ENCODE assay signal across 8 cellular contexts in genomic region chr21:46153259-46154154, GRCh38. TPM values are rescaled to one million over a fixed set of nuclear protein-coding genes. Genes with fewer than 3 reads are reported as not detected.
DNase-seq lines count a peak whose midpoint lies in the region; ATAC-seq and TF ChIP-seq lines count a peak whose summit lies in the region.

No MANE protein-coding gene starts in this region.

- H3K27ac ChIP-seq in PC-9 = no peak overlapping the region
- H3K27ac ChIP-seq in right cardiac atrium (ENCODE audit: low read length) = no peak overlapping the region

- H2AFZ ChIP-seq in PC-9 = no peak overlapping the region

- H3K79me2 ChIP-seq in PC-9 (ENCODE audit: low read depth) = no peaks in the 10 kb centered on the region

- peak; percentile 51 to 59 for ATAC-seq in right cardiac atrium
- ATAC-seq in GM19467 (IDR thresholded peaks at IDR 0.05; ENCODE audit: unreplicated experiment) = no peak
- ATAC-seq in HG03039 (IDR thresholded peaks at IDR 0.05; ENCODE audit: unreplicated experiment) = no peak

- H3K9ac ChIP-seq in adipocyte (ENCODE audit: low read length) = peak overlapping the region; percentile 79

- no peaks in the 10 kb centered on the region for H3K27me3 ChIP-seq in PC-9 (ENCODE audit: insufficient read depth, low read depth)
- no peaks in the 10 kb centered on the region for H3K27me3 ChIP-seq in adipocyte (replicated peaks; ENCODE audit: control insufficient read depth, insufficient read depth, low read length)
- H3K27me3 ChIP-seq in right cardiac atrium (ENCODE audit: control insufficient read depth, insufficient read depth) = no peaks in the 10 kb centered on the region

- H3K36me3 ChIP-seq in PC-9 (ENCODE audit: low read depth) (no peaks in the 10 kb centered on the region), adipocyte (ENCODE audit: control insufficient read depth, insufficient read depth, low read length, severe bottlenecking) (no peaks in the 10 kb centered on the region)

- CTCF ChIA-PET in PC-9 (lab: Charles Lee) = interaction anchor here (0.6 kb wide), 2 partner anchors 136 to 220 kb away, joined by 3 read pairs; no protein-coding TSS in a partner anchor

- H3K4me2 ChIP-seq in PC-9 = no peak overlapping the region

- no peaks in the 10 kb centered on the region for H3K9me2 ChIP-seq in PC-9 (ENCODE audit: insufficient read depth)

- no peaks in the 10 kb centered on the region for H3F3A ChIP-seq in PC-9 (ENCODE audit: insufficient read depth, low read depth)

- H4K20me1 ChIP-seq in PC-9 (ENCODE audit: insufficient read depth) = no peaks in the 10 kb centered on the region

- TF ChIP-seq CTCF in PC-9 (conservative IDR thresholded peaks at IDR 0.05) = peak; percentile 61

- no peaks in the 10 kb centered on the region for H3K9me3 ChIP-seq in PC-9 (ENCODE audit: insufficient read depth, low read depth)
- H3K9me3 ChIP-seq in adipocyte (ENCODE audit: control insufficient read depth, low read length) = no peaks in the 10 kb centered on the region
- H3K9me3 ChIP-seq in right cardiac atrium (ENCODE audit: control insufficient read depth, low read length) = no peaks in the 10 kb centered on the region

- H3K4me3 ChIP-seq in PC-9 (no peak overlapping the region), adipocyte (ENCODE audit: low read length) (peak overlapping the region; percentile 66), right cardiac atrium (ENCODE audit: low read length) (no peak overlapping the region)

- no TSS peak for BruUV-seq in PC-9 (replicated peaks; lab: Mats Ljungman, UMichigan)

- POLR2A ChIA-PET in PC-9 (lab: Charles Lee; ENCODE audit: unreplicated experiment) = interaction anchor here (0.6 kb wide), 1 partner anchor 180 kb away, joined by 3 read pairs; no protein-coding TSS in a partner anchor

- intact Hi-C loops in PC-9 (cut with micrococcal nuclease; ENCODE audit: unreplicated experiment) = no loop called here
- intact Hi-C loops in right cardiac atrium (cut with DNase I) = loop anchor here in 2 of 4 donors (10.0 kb wide), 3 partner anchors 61 to 131 kb away; partner anchors contain the start of genes LSS (in 1 of the 2), MCM3AP (in 1 of the 2) and YBEY (in 1 of the 2)

- WGBS in right cardiac atrium = 30% methylated on average over 31 of the region's 31 CpGs

- DNase-seq in DMS 273 (lab: John Stamatoyannopoulos, UW; ENCODE audit: unreplicated experiment) (peak; percentile 70), DMS 273 treated with DMSO at 0.1 percent for 48 hours (lab: John Stamatoyannopoulos, UW) (no peak), PC-9 (peak in 1 of 2 experiments; percentile 37), adipocyte (ENCODE audit: low read depth) (peak; percentile 62), right cardiac atrium (peak; percentile 57 to 87 (median 84)), retina (peak; percentile 82)

- H3K4me1 ChIP-seq in PC-9 (replicated peaks; ENCODE audit: insufficient read depth) = no peaks in the 10 kb centered on the region
- peaks cover 5% of the 10 kb centered on the region for H3K4me1 ChIP-seq in adipocyte (ENCODE audit: control insufficient read depth, insufficient read depth, low read length)
- peaks cover 4% of the 10 kb centered on the region for H3K4me1 ChIP-seq in right cardiac atrium (ENCODE audit: control insufficient read depth, insufficient read depth, low read length)

RNA-seq across cellular contexts. Expression of gene FTCD, which starts 1.9 kb away (rescaled TPM):
- 5.9 and 7.1 TPM in 2 replicates for total RNA-seq in PC-9 (2021)
- total RNA-seq in right cardiac atrium = 1 to 10 TPM; 1.6 to 3.5 (median 2.0) TPM
- 1.00 TPM for polyA plus RNA-seq in right cardiac atrium

RNA-seq across cellular contexts. Expression of gene SPATC1L, which starts 30.8 kb away (rescaled TPM):
- 31.8 and 32.7 TPM in 2 replicates for total RNA-seq in PC-9 (2021)
- total RNA-seq in right cardiac atrium = 10 to 100 TPM in 3 of 4 donors, 1 to 10 TPM in 1; 8.8 to 12.0 (median 11.6) TPM
- polyA plus RNA-seq in right cardiac atrium = 10.3 TPM

RNA-seq across cellular contexts. Expression of gene COL6A2, which starts 55.6 kb away (rescaled TPM):
- total RNA-seq in PC-9 (2021) (22.0 and 25.7 TPM in 2 replicates), right cardiac atrium (100 to 1,000 TPM; 198 to 323 (median 274) TPM)
- 210 TPM for polyA plus RNA-seq in right cardiac atrium

Comparison
In these comparisons a context has a peak if more than half of its experiments do, and no peak if none do; other contexts are left out.
1. ATAC-seq: peak in right cardiac atrium (2 of 2); none in GM19467 (single experiment) and HG03039 (single experiment).